8 cellular contexts compared by ENCODE assay signal in genomic region chr16:30585400-30586191, GRCh38. TPM values are rescaled to one million over a fixed set of nuclear protein-coding genes. Genes with fewer than 3 reads are reported as not detected.
A peak's percentile ranks its signal among the peaks of the same experiment; 100 is the strongest.
DNase-seq lines count a peak whose midpoint lies in the region; ATAC-seq and TF ChIP-seq lines count a peak whose summit lies in the region.

Gene ZNF785, minus strand, starts transcription at chr16:30585697. Its CDS starts 86 bp downstream, at chr16:30585611.

- ATAC-seq in GM21619 (IDR thresholded peaks at IDR 0.05; ENCODE audit: unreplicated experiment) = peak; percentile 85
- ATAC-seq in stimulated activated naive CD8-positive, alpha-beta T cell treated with anti-CD3 and anti-CD28 coated beads, Interleukin-15, Interleukin-2, amounts not matched to agents 100 U/mL and 50 U/mL, for 24 hours = peak; percentile 96

- H3K4me3 Mint-ChIP-seq in nephron = peak within 1 kb of the TSS; percentile 82 to 96 (median 88)

- no peaks in the 10 kb centered on the region for H3K9me3 Mint-ChIP-seq in nephron

- H3K4me1 Mint-ChIP-seq in nephron = peaks cover 11% of the 10 kb centered on the region

- TF ChIP-seq CTCF in nephron (IDR thresholded peaks at IDR 0.05; ENCODE audit: unreplicated experiment in 3 of 3) = peak in 2 of 3 experiments; percentile 11 to 20

- peaks cover 20% of the 10 kb centered on the region for H3K36me3 Mint-ChIP-seq in nephron (ENCODE audit: low read depth)

- DNase-seq in DMS53 (lab: John Stamatoyannopoulos, UW) (peak; percentile 98), LHCN-M2 (ENCODE audit: low read depth) (peak; percentile 99), SHP77 (lab: John Stamatoyannopoulos, UW) (peak; percentile 99 to 100), fibroblast of the conjunctiva (ENCODE audit: low read depth) (peak; percentile 99)
- peak; percentile 84 for DNase-seq in activated effector memory CD4-positive, alpha-beta T cell treated with Interleukin-2 at 50 U/mL for 16 hours
- peak; percentile 91 for DNase-seq in stimulated activated naive CD8-positive, alpha-beta T cell treated with anti-CD3 and anti-CD28 coated beads, Interleukin-15, Interleukin-2, amounts not matched to agents 100 U/mL and 50 U/mL, for 24 hours

- H3K27ac Mint-ChIP-seq in nephron = peak within 1 kb of the TSS; percentile 74 to 91 (median 90)

- no peaks in the 10 kb centered on the region for H3K27me3 Mint-ChIP-seq in nephron (ENCODE audit: low read depth)

RNA-seq across cellular contexts. Expression of gene ZNF785, which starts in this region (rescaled TPM):
- 8.5 and 9.6 TPM in 2 replicates for total RNA-seq in LHCN-M2 (2014; rRNA removed)
- 7.7 TPM for polyA plus RNA-seq in LHCN-M2 (2012)

Comparison
In these comparisons a context has a peak if more than half of its experiments do, and no peak if none do; other contexts are left out.
1. Peak in every context shown above with its lines: DNase-seq and ATAC-seq.